In the genomic region with DNA sequence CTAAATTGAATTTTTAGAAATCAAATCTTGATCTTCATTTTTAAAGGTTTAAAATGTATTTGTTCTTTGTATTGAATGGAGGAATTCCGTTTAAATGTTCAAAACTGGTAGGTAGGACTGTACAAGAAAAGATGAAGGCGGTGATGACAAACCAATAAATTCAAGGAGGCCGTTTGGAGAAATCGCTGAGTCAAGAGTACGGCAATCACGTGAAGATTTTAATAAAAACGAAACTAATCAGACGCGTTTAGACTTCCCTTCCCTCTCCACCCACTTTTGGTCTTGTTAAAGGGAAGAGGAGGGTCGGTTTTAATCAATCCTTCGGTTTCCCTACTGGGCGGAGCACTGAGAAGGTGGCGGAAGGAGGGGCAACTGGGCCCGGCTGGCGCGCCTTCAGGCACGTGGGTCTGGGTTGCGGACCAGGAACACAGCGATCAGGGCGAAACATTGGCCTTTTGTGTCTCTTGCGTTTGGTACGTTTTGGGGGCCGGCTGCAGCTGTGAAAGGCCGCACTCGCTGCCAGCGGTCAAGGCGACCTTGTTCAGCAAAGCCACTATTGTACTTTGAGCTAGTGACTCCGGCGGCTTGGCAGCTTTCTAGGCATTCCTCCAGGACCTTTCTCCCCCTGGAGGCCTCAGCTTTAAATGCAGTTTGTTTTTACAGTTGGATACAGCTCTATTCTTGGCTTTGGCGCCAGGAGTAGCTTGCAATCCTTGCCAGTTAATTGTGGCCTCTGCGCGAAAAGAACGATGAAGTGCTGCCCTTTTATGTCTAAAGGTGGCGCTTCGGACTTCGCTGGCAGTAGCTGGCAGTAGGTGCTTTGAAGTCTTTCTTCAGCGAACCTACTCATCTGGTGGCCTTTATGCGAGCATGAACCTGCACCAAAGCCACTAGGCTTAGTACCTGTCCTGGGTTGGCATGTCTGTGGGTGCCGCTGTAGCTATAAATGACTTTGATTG, we compare ENCODE assay signal across 8 cellular contexts. TPM values are rescaled to one million over a fixed set of nuclear protein-coding genes. Genes with fewer than 3 reads are reported as not detected.
DNase-seq lines count a peak whose midpoint lies in the region; ATAC-seq and TF ChIP-seq lines count a peak whose summit lies in the region.

No MANE protein-coding gene starts in this region.

- H3K4me1 ChIP-seq in foreskin keratinocyte: no peaks in the 10 kb centered on the region
- no peaks in the 10 kb centered on the region for H3K4me1 ChIP-seq in testis

- WGBS in testis, 2 donors: 1 to 2% methylated on average over 12 to 32 of the region's 39 CpGs

- peak; percentile 66 for TF ChIP-seq CTCF in foreskin keratinocyte (conservative IDR thresholded peaks at IDR 0.05)
- peak; percentile 64 for TF ChIP-seq CTCF in neural crest cell (conservative IDR thresholded peaks at IDR 0.05)
- TF ChIP-seq CTCF in testis (IDR thresholded peaks at IDR 0.05): peak; percentile 25 to 59 (median 51)

- peak overlapping the region; percentile 89 for H3K4me3 Mint-ChIP-seq in neural crest cell

- peaks cover 3% of the 10 kb centered on the region for H3K36me3 Mint-ChIP-seq in neural crest cell (ENCODE audit: low read depth)

- intact Hi-C loops in testis (cut with DNase I; ENCODE audit: low total_unique reads): no loop called here

- H3K9me3 Mint-ChIP-seq in neural crest cell: peaks cover 5% of the 10 kb centered on the region

- H3K27ac ChIP-seq in KOPT-K1 (ENCODE audit: low read depth, low read length, poor library complexity, severe bottlenecking): peak overlapping the region; percentile 85
- peak overlapping the region; percentile 76 for H3K27ac ChIP-seq in foreskin keratinocyte
- peak overlapping the region; percentile 55 to 80 for H3K27ac ChIP-seq in testis

- no peaks in the 10 kb centered on the region for H3K9me3 ChIP-seq in KOPT-K1 (ENCODE audit: insufficient read depth, low read length, poor library complexity, severe bottlenecking)
- no peaks in the 10 kb centered on the region for H3K9me3 ChIP-seq in testis

- peak overlapping the region; percentile 88 for H3K27ac Mint-ChIP-seq in neural crest cell (ENCODE audit: unreplicated experiment)

- H3K4me1 Mint-ChIP-seq in neural crest cell: peaks cover 21% of the 10 kb centered on the region

- H3K36me3 ChIP-seq in KOPT-K1 (ENCODE audit: insufficient read depth, low read length): no peaks in the 10 kb centered on the region
- H3K36me3 ChIP-seq in testis (ENCODE audit: low read depth, missing control alignments): no peaks in the 10 kb centered on the region

- ATAC-seq in GM21786 (IDR thresholded peaks at IDR 0.05; ENCODE audit: unreplicated experiment): peak; percentile 74
- ATAC-seq in foreskin keratinocyte: peak; percentile 92

- DNase-seq in EH (ENCODE audit: low read depth) (peak; percentile 84), RPMI8226 (peak; percentile 86), foreskin keratinocyte (peak; percentile 51 to 72), neural crest cell (ENCODE audit: low read depth, low spot score) (peak; percentile 49), testis (peak; percentile 90)
- DNase-seq in activated gamma-delta T cell treated with anti-CD3 and anti-CD28 coated beads, Interleukin-2, amount 50 U/mL, for 16 hours (ENCODE audit: low read depth): peak; percentile 17

- peak overlapping the region; percentile 37 to 53 for H3K4me3 ChIP-seq in testis

- no peaks in the 10 kb centered on the region for H3K27me3 Mint-ChIP-seq in neural crest cell (ENCODE audit: low read depth)

- H3K27me3 ChIP-seq in foreskin keratinocyte: no peaks in the 10 kb centered on the region
- H3K27me3 ChIP-seq in testis: no peaks in the 10 kb centered on the region

- TF ChIP-seq POLR2A in testis (IDR thresholded peaks at IDR 0.05): no peak

RNA-seq across cellular contexts. Expression of a gene that starts 16.7 kb away (rescaled TPM):
- total RNA-seq in foreskin keratinocyte (88.7 and 96.4 TPM in 2 replicates), neural crest cell (40.1 and 45.5 TPM in 2 replicates), testis (100 to 1,000 TPM in 1 of 2 donors, 10 to 100 TPM in 1; 99.3 to 130 TPM)
- polyA plus RNA-seq in foreskin keratinocyte (42.3 and 44.8 TPM in 2 replicates), testis (ENCODE audit: insufficient read depth, low read depth, low replicate concordance) (86.5 TPM)

Comparison
In these comparisons a context has a peak if more than half of its experiments do, and no peak if none do; other contexts are left out.
1. Peak in every context shown above with its lines: DNase-seq, ATAC-seq, H3K4me3 ChIP-seq and H3K27ac ChIP-seq.
2. DNase-seq: peak in every context shown above with its lines; median percentile 90 in testis; 86 in RPMI8226; 84 in EH; 62 in foreskin keratinocyte; 49 in neural crest cell; 17 in activated gamma-delta T cell treated with anti-CD3 and anti-CD28 coated beads, Interleukin-2, amount 50 U/mL, for 16 hours.